ENCODE assay signal across 22 cellular contexts in the genomic region with DNA sequence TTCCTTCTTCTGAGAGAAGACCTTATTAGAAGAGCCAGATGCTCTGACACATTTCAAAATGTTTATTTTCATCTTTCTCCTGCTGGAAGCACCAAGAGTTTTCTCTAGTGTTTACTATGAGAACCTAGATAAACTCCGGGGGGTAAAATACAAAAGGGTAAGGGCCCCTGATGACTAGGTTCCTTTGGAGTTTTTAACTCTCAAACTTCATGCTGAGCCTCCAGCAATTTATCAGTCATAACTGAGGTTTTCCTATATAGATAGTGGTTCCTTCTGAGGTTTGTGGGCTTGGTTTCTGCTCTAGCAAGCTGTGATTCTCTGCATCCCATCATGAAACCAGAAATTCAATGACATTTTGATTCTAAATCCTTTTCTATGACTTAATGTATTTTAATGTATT.
DNase-seq lines count a peak whose midpoint lies in the region; ATAC-seq, FAIRE-seq and TF ChIP-seq lines count a peak whose summit lies in the region.
"Had no signal": no experiment of that assay in that cellular context is flagged by ENCODE, and none has a peak within 500 bp of the region (broad histone marks: within the 10 kb centered on the region; RNA-seq: fewer than 3 reads in every experiment).

No MANE protein-coding gene starts in this region.

- no peak for ATAC-seq in foreskin keratinocyte
- ATAC-seq in stimulated activated naive B cell treated with anti-CD40 and anti-IgM and Interleukin-4, amounts not matched to agents 10 μg/mL and 1 μg/mL and 100 μg/mL, for 72 hours (replicated peaks), result no peak
- ATAC-seq: PC-3 had no signal

- CTCF ChIA-PET in CD4-positive, alpha-beta memory T cell (lab: Charles Lee; ENCODE audit: partially characterized antibody), result no interaction called here

- no peaks in the 10 kb centered on the region for H4K20me1 ChIP-seq in astrocyte (ENCODE audit: insufficient read depth, low read length)

- no peaks in the 10 kb centered on the region for H3K36me3 Mint-ChIP-seq in astrocyte (ENCODE audit: low read depth, unreplicated experiment)
- no peaks in the 10 kb centered on the region for H3K36me3 Mint-ChIP-seq in stimulated activated naive B cell treated with anti-CD40 and anti-IgM and Interleukin-4, amounts not matched to agents 10 μg/mL and 1 μg/mL and 100 μg/mL, for 72 hours
- no peaks in the 10 kb centered on the region for H3K36me3 Mint-ChIP-seq in CD4-positive, alpha-beta memory T cell
- H3K36me3 Mint-ChIP-seq: CD4-positive, CD25-positive, alpha-beta regulatory T cell had no signal

- H3K79me2 ChIP-seq in astrocyte (ENCODE audit: insufficient read depth, low read length), result no peaks in the 10 kb centered on the region

- H3K4me3 ChIP-seq in astrocyte (ENCODE audit: insufficient read depth, low read depth, low read length) (no peak overlapping the region), fibroblast of pulmonary artery (replicated peaks; ENCODE audit: low read depth, low read length) (no peak overlapping the region)
- H3K4me3 ChIP-seq in CD4-positive, alpha-beta memory T cell (ENCODE audit: low read length in 2 of 2), result no peak overlapping the region

- H3K36me3 ChIP-seq in astrocyte (ENCODE audit: insufficient read depth, low read length), result no peaks in the 10 kb centered on the region
- no peaks in the 10 kb centered on the region for H3K36me3 ChIP-seq in CD4-positive, alpha-beta memory T cell (ENCODE audit: insufficient read depth, low read length)
- H3K36me3 ChIP-seq: BE2C had no signal

- no peak overlapping the region for H3K4me2 ChIP-seq in astrocyte (ENCODE audit: low read length)
- H3K4me2 ChIP-seq: KMS-11 had no signal

- FAIRE-seq in astrocyte (lab: Jason Lieb, UNC), result no peak
- FAIRE-seq: GM19239 had no signal

- peaks cover 2% of the 10 kb centered on the region for H3K9me3 Mint-ChIP-seq in astrocyte (ENCODE audit: unreplicated experiment)
- H3K9me3 Mint-ChIP-seq in stimulated activated naive B cell treated with anti-CD40 and anti-IgM and Interleukin-4, amounts not matched to agents 10 μg/mL and 1 μg/mL and 100 μg/mL, for 72 hours, result peaks cover 2 to 3% of the 10 kb centered on the region in 2 donors
- H3K9me3 Mint-ChIP-seq in CD4-positive, alpha-beta memory T cell, result peaks cover 0 to 8% (median under 1%) of the 10 kb centered on the region in 8 donors

- no peak overlapping the region for H3K27ac Mint-ChIP-seq in astrocyte (ENCODE audit: unreplicated experiment)
- no peak overlapping the region for H3K27ac Mint-ChIP-seq in stimulated activated naive B cell treated with anti-CD40 and anti-IgM and Interleukin-4, amounts not matched to agents 10 μg/mL and 1 μg/mL and 100 μg/mL, for 72 hours
- no peak overlapping the region for H3K27ac Mint-ChIP-seq in CD4-positive, alpha-beta memory T cell
- H3K27ac Mint-ChIP-seq: CD4-positive, CD25-positive, alpha-beta regulatory T cell; HFFc6 had no signal

- H3K27ac ChIP-seq in astrocyte (ENCODE audit: low read depth, low read length), result no peak overlapping the region
- H3K27ac ChIP-seq in foreskin keratinocyte, result no peak overlapping the region
- H3K27ac ChIP-seq in CD4-positive, alpha-beta memory T cell (ENCODE audit: low read depth, low read length), result no peak overlapping the region
- H3K27ac ChIP-seq: KMS-11, RWPE1 had no signal

- no peak overlapping the region for H2AFZ ChIP-seq in astrocyte (ENCODE audit: low read depth, low read length)

- H3K4me1 ChIP-seq in astrocyte (ENCODE audit: insufficient read depth, low read length), result peaks cover 4% of the 10 kb centered on the region
- no peaks in the 10 kb centered on the region for H3K4me1 ChIP-seq in foreskin keratinocyte
- H3K4me1 ChIP-seq in CD4-positive, alpha-beta memory T cell (ENCODE audit: insufficient read depth, low read length), result no peaks in the 10 kb centered on the region
- H3K4me1 ChIP-seq: BE2C had no signal

- intact Hi-C loops in CD4-positive, alpha-beta memory T cell (cut with micrococcal nuclease), result no loop called here

- no peaks in the 10 kb centered on the region for H3K27me3 Mint-ChIP-seq in astrocyte (ENCODE audit: low read depth, unreplicated experiment)
- no peaks in the 10 kb centered on the region for H3K27me3 Mint-ChIP-seq in stimulated activated naive B cell treated with anti-CD40 and anti-IgM and Interleukin-4, amounts not matched to agents 10 μg/mL and 1 μg/mL and 100 μg/mL, for 72 hours
- H3K27me3 Mint-ChIP-seq in CD4-positive, alpha-beta memory T cell, result no peaks in the 10 kb centered on the region
- H3K27me3 Mint-ChIP-seq: CD4-positive, CD25-positive, alpha-beta regulatory T cell had no signal

- DNase-seq in NCI-H226 (peak; percentile 83), astrocyte (ENCODE audit: low read depth) (peak; percentile 8), fibroblast of pulmonary artery (ENCODE audit: low read depth) (peak; percentile 8), foreskin keratinocyte (no peak), activated gamma-delta T cell (lab: John Stamatoyannopoulos, UW) (no peak)
- DNase-seq in stimulated activated naive B cell treated with anti-CD40 and anti-IgM and Interleukin-4, amounts not matched to agents 10 μg/mL and 1 μg/mL and 100 μg/mL, for 72 hours, result no peak
- DNase-seq in CD4-positive, alpha-beta memory T cell, result no peak
- DNase-seq: BE2C; CD4-positive, CD25-positive, alpha-beta regulatory T cell; DMS153; GF-D8; H7; HFFc6; NCI-H1417 treated with DMSO at 0.1 percent for 48 hours; NCI-H187 treated with DMSO at 0.1 percent for 48 hours; NCI-H2227 treated with DMSO at 0.1 percent for 48 hours; NCI-H524 treated with DMSO at 0.1 percent for 48 hours; PC-3; SIG-M5 had no signal

- H3K4me3 Mint-ChIP-seq in astrocyte (ENCODE audit: unreplicated experiment), result no peak overlapping the region
- no peak overlapping the region for H3K4me3 Mint-ChIP-seq in stimulated activated naive B cell treated with anti-CD40 and anti-IgM and Interleukin-4, amounts not matched to agents 10 μg/mL and 1 μg/mL and 100 μg/mL, for 72 hours
- no peak overlapping the region for H3K4me3 Mint-ChIP-seq in CD4-positive, alpha-beta memory T cell
- H3K4me3 Mint-ChIP-seq: CD4-positive, CD25-positive, alpha-beta regulatory T cell; HFFc6 had no signal

- H3K9me3 ChIP-seq in astrocyte (ENCODE audit: insufficient read depth, low read depth, low read length), result no peaks in the 10 kb centered on the region
- H3K9me3 ChIP-seq in CD4-positive, alpha-beta memory T cell (ENCODE audit: control insufficient read depth in 1 of 2, low read length in 2 of 2), result no peaks in the 10 kb centered on the region
- H3K9me3 ChIP-seq: BE2C had no signal

- POLR2A ChIA-PET in CD4-positive, alpha-beta memory T cell (lab: Charles Lee; ENCODE audit: partially characterized antibody), result no interaction called here

- no peak overlapping the region for H3K9ac ChIP-seq in astrocyte (ENCODE audit: low read length)
- H3K9ac ChIP-seq: KMS-11 had no signal

- H3K27me3 ChIP-seq in astrocyte (ENCODE audit: insufficient read depth, low read length), result no peaks in the 10 kb centered on the region
- no peaks in the 10 kb centered on the region for H3K27me3 ChIP-seq in foreskin keratinocyte
- H3K27me3 ChIP-seq in CD4-positive, alpha-beta memory T cell (ENCODE audit: insufficient read depth, low read length), result no peaks in the 10 kb centered on the region
- H3K27me3 ChIP-seq: BE2C had no signal

- TF ChIP-seq CTCF in astrocyte (IDR thresholded peaks at IDR 0.05; ENCODE audit: insufficient read depth, low read depth, low read length) (no peak), fibroblast of pulmonary artery (IDR thresholded peaks at IDR 0.05; ENCODE audit: low read length, missing control alignments) (no peak), foreskin keratinocyte (conservative IDR thresholded peaks at IDR 0.05) (no peak)

- H3K4me1 Mint-ChIP-seq in astrocyte (ENCODE audit: low read depth, unreplicated experiment), result peaks cover 4% of the 10 kb centered on the region
- no peaks in the 10 kb centered on the region for H3K4me1 Mint-ChIP-seq in stimulated activated naive B cell treated with anti-CD40 and anti-IgM and Interleukin-4, amounts not matched to agents 10 μg/mL and 1 μg/mL and 100 μg/mL, for 72 hours
- no peaks in the 10 kb centered on the region for H3K4me1 Mint-ChIP-seq in CD4-positive, alpha-beta memory T cell
- H3K4me1 Mint-ChIP-seq: CD4-positive, CD25-positive, alpha-beta regulatory T cell had no signal

Comparison
In these comparisons a context has a peak if more than half of its experiments do, and no peak if none do; other contexts are left out.
1. DNase-seq: peak in NCI-H226 (single experiment), astrocyte (single experiment) and fibroblast of pulmonary artery (single experiment); none in foreskin keratinocyte (0 of 2), stimulated activated naive B cell treated with anti-CD40 and anti-IgM and Interleukin-4, amounts not matched to agents 10 μg/mL and 1 μg/mL and 100 μg/mL, for 72 hours (single experiment), CD4-positive, alpha-beta memory T cell (0 of 5) and activated gamma-delta T cell (single experiment).